Comparison of ENCODE assay signal across 1 cellular context in the genomic region with DNA sequence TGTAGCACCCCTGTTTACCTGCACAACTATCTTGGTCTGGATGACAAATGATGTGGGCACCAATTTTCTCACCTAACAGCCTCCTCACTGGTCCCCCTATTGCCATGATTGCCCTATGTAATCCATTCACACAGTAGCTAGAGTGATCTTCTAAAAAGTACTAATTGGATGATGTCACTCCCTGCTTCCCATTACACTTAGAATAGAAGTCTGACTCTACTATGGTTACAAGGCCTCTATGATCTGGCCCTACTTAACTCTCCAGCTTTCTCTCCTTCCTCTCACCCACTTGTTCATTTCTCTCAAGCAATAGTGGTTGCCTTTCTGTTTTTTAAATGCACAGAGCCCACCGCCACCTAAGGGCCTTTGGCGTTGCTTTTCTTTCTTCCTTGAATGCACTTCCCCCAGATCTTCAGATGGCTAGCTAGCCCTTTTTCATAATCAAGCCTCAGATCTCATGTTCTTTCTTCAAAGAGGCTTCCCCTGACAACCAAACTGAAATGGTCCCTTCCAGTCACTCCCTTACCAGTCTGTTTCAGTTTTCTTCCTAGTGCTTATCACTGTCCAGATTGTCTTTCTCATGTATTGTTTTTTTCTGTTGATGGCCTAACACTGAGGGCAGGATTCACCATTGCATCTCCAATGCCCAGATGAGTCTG.
TF ChIP-seq lines count a peak whose summit lies in the region.

No MANE protein-coding gene starts in this region.

TF ChIP-seq in HEK293, 187 proteins besides CTCF, POLR2A, EP300 and RAD21:
- TF ChIP-seq MYNN (tag by site-specific recombination; IDR thresholded peaks at IDR 0.05; ENCODE audit: borderline replicate concordance), result peak; percentile 56; the same call in 1 of the 2 replicates
- 0 out of 2 replicates have a peak, but pooled peaks have one; percentile 11 for TF ChIP-seq ZNF335 (tag by site-specific recombination; conservative IDR thresholded peaks at IDR 0.05)
- TF ChIP-seq, protein P1, sequence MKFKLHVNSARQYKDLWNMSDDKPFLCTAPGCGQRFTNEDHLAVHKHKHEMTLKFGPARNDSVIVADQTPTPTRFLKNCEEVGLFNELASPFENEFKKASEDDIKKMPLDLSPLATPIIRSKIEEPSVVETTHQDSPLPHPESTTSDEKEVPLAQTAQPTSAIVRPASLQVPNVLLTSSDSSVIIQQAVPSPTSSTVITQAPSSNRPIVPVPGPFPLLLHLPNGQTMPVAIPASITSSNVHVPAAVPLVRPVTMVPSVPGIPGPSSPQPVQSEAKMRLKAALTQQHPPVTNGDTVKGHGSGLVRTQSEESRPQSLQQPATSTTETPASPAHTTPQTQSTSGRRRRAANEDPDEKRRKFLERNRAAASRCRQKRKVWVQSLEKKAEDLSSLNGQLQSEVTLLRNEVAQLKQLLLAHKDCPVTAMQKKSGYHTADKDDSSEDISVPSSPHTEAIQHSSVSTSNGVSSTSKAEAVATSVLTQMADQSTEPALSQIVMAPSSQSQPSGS (tag by site-specific recombination; IDR thresholded peaks at IDR 0.05; ENCODE audit: low read depth), result peak; percentile 84
- TF ChIP-seq, protein P2, sequence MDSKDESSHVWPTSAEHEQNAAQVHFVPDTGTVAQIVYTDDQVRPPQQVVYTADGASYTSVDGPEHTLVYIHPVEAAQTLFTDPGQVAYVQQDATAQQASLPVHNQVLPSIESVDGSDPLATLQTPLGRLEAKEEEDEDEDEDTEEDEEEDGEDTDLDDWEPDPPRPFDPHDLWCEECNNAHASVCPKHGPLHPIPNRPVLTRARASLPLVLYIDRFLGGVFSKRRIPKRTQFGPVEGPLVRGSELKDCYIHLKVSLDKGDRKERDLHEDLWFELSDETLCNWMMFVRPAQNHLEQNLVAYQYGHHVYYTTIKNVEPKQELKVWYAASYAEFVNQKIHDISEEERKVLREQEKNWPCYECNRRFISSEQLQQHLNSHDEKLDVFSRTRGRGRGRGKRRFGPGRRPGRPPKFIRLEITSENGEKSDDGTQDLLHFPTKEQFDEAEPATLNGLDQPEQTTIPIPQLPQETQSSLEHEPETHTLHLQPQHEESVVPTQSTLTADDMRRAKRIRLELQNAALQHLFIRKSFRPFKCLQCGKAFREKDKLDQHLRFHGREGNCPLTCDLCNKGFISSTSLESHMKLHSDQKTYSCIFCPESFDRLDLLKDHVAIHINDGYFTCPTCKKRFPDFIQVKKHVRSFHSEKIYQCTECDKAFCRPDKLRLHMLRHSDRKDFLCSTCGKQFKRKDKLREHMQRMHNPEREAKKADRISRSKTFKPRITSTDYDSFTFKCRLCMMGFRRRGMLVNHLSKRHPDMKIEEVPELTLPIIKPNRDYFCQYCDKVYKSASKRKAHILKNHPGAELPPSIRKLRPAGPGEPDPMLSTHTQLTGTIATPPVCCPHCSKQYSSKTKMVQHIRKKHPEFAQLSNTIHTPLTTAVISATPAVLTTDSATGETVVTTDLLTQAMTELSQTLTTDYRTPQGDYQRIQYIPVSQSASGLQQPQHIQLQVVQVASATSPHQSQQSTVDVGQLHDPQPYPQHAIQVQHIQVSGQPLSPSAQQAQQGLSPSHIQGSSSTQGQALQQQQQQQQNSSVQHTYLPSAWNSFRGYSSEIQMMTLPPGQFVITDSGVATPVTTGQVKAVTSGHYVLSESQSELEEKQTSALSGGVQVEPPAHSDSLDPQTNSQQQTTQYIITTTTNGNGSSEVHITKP (tag by site-specific recombination; IDR thresholded peaks at IDR 0.05), result peak; percentile 89
- no peak for TF ChIP-seq ZNF239 (tag by site-specific recombination; IDR thresholded peaks at IDR 0.05)
- TF ChIP-seq ZNF629 (tag by site-specific recombination; IDR thresholded peaks at IDR 0.05), result peak; percentile 61; the same call in 1 of the 2 replicates
- no peak for TF ChIP-seq ZNF596 (tag by site-specific recombination; IDR thresholded peaks at IDR 0.05)
- TF ChIP-seq ZNF501 (tag by site-specific recombination; IDR thresholded peaks at IDR 0.05), result no peak
- TF ChIP-seq PRDM1 (tag by site-specific recombination; IDR thresholded peaks at IDR 0.05), result peak; percentile 81
- no peak for TF ChIP-seq ZNF155 (tag by site-specific recombination; IDR thresholded peaks at IDR 0.05)
